In the genomic region with DNA sequence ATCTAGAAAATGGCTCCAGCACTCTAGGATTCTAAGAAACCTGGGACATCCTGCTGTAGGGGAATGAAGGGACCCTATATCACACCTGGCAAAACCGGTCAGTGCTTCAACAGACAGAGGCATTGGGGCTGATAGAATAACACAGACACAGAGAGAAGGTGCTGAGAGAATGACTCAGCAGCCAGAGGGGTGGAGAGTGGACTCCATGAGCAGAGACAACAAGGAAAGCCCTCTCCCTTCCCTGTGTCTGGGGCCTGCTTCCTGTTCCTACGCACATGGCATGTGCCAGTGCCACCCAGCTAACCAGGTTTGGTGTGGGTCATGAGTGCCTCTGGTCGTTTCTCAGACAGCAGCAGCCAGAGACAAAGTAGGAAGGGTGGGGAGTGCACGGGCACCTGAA, we compare ENCODE assay signal across 1 cellular context.
TF ChIP-seq lines count a peak whose summit lies in the region.

No MANE protein-coding gene starts in this region.

TF ChIP-seq in H1, 55 proteins besides CTCF, POLR2A, EP300 and RAD21:
- TF ChIP-seq BACH1 (IDR thresholded peaks at IDR 0.05; ENCODE audit: low read length) (peak; percentile 63; the same call in 1 of the 2 replicates), MAFK (IDR thresholded peaks at IDR 0.05; ENCODE audit: low read depth, low read length) (no peak), CREB1 (IDR thresholded peaks at IDR 0.05) (no peak)
